ENCODE assay signal across 8 cellular contexts in the genomic region with DNA sequence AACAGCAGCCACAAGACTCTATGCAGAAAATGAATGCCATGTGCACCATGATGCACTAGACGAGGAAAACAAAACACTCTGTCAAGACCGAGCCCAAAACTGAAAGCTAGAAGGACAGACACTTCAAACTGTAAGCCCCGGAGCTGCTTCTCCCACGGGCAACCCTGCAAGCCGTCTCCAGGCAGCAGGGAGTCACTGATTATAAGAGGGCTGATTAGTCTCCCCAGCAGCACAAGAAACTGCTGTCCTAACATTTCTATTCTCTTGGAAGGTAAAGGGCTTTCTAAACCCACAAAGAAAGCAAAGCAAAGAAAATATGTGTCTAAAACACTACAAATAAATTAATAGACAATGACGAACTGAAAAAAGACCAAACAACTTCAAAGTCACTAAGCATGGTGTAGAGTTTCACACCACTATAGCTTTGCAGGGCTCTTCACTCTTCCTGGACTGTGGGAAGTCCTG. TPM values are rescaled to one million over a fixed set of nuclear protein-coding genes. Genes with fewer than 3 reads are reported as not detected.
A peak's percentile ranks its signal among the peaks of the same experiment; 100 is the strongest.
DNase-seq lines count a peak whose midpoint lies in the region; ATAC-seq, FAIRE-seq and TF ChIP-seq lines count a peak whose summit lies in the region.
"Had no signal": no experiment of that assay in that cellular context is flagged by ENCODE, and none has a peak within 500 bp of the region (broad histone marks: within the 10 kb centered on the region; RNA-seq: fewer than 3 reads in every experiment).

No MANE protein-coding gene starts in this region.

- H3K27me3 ChIP-seq in GM23248 (replicated peaks; ENCODE audit: insufficient read depth) = no peaks in the 10 kb centered on the region
- H3K27me3 ChIP-seq in SJCRH30 = no peaks in the 10 kb centered on the region
- H3K27me3 ChIP-seq in effector memory CD4-positive, alpha-beta T cell (replicated peaks; ENCODE audit: control insufficient read depth, insufficient read depth, low read length, poor library complexity, severe bottlenecking) = no peaks in the 10 kb centered on the region
- H3K27me3 ChIP-seq in pancreas = no peaks in the 10 kb centered on the region

- H3K9me3 ChIP-seq in GM23248 (ENCODE audit: low read depth) (no peaks in the 10 kb centered on the region), SJCRH30 (replicated peaks) (no peaks in the 10 kb centered on the region), pancreas (no peaks in the 10 kb centered on the region)
- no peaks in the 10 kb centered on the region for H3K9me3 ChIP-seq in effector memory CD4-positive, alpha-beta T cell (ENCODE audit: control insufficient read depth, low read length)

- FAIRE-seq in pancreas (lab: Jason Lieb, UNC) = no peak
- FAIRE-seq: TTC549 had no signal

- H3K9ac ChIP-seq in GM23248 = peak overlapping the region; percentile 73

- no peaks in the 10 kb centered on the region for H3K36me3 ChIP-seq in GM23248 (ENCODE audit: low read depth)
- H3K36me3 ChIP-seq in SJCRH30 = no peaks in the 10 kb centered on the region; the same call in 1 of the 2 replicates
- H3K36me3 ChIP-seq in effector memory CD4-positive, alpha-beta T cell (ENCODE audit: control insufficient read depth, insufficient read depth, low read length) = no peaks in the 10 kb centered on the region
- H3K36me3 ChIP-seq in pancreas = no peaks in the 10 kb centered on the region

- H3K27ac ChIP-seq in GM23248 = peak overlapping the region; percentile 55
- H3K27ac ChIP-seq in SJCRH30 = no peak overlapping the region
- H3K27ac ChIP-seq in effector memory CD4-positive, alpha-beta T cell (ENCODE audit: insufficient read depth, low read length, poor library complexity, severe bottlenecking) = peak overlapping the region; percentile 50
- peak overlapping the region in 1 of 4 donors; percentile 13 for H3K27ac ChIP-seq in pancreas

- no peak for TF ChIP-seq CTCF in pancreas (IDR thresholded peaks at IDR 0.05)

- DNase-seq in EH (ENCODE audit: low read depth) (peak; percentile 61), GM23248 (peak; percentile 76), SJCRH30 (peak; percentile 38 to 61), pancreas (no peak), HuH-7.5 (ENCODE audit: low spot score) (no peak), SIG-M5 (lab: John Stamatoyannopoulos, UW) (no peak)
- no peak for DNase-seq in effector memory CD4-positive, alpha-beta T cell

- H2AFZ ChIP-seq in GM23248 = no peak overlapping the region

- H3K4me2 ChIP-seq in GM23248 (ENCODE audit: unreplicated experiment) = peak overlapping the region; percentile 80

- ATAC-seq in pancreas = peak in 3 of 4 donors; percentile 18 to 27 (median 22)

- H3K9me2 ChIP-seq in GM23248 (ENCODE audit: insufficient read depth) = no peaks in the 10 kb centered on the region

- H3K4me1 ChIP-seq in GM23248 (ENCODE audit: insufficient read depth) = peaks cover 68% of the 10 kb centered on the region
- peaks cover 64% of the 10 kb centered on the region for H3K4me1 ChIP-seq in SJCRH30
- H3K4me1 ChIP-seq in effector memory CD4-positive, alpha-beta T cell (ENCODE audit: control insufficient read depth, insufficient read depth, low read length, poor library complexity, severe bottlenecking) = peaks cover 69% of the 10 kb centered on the region
- H3K4me1 ChIP-seq in pancreas = peaks cover 37 to 69% (median 57%) of the 10 kb centered on the region in 3 donors

- in situ Hi-C loops in GM23248 (cut with MboI) = no loop called here

- intact Hi-C loops in pancreas (cut with DNase I) = no loop called here

- 3 to 5% methylated on average over 6 of the region's 6 CpGs for WGBS in GM23248 (ENCODE audit: low coverage in 1 of 2, low lambda C conversion rate in 2 of 2, missing lambda C conversion rate in 2 of 2), 2 experiments
- 5 to 6% methylated on average over 6 of the region's 6 CpGs for WGBS in pancreas, 2 donors

- H3F3A ChIP-seq in GM23248 (ENCODE audit: insufficient read depth) = peaks cover 46% of the 10 kb centered on the region

- no peaks in the 10 kb centered on the region for H4K20me1 ChIP-seq in GM23248 (ENCODE audit: insufficient read depth)

- H3K79me2 ChIP-seq in GM23248 (ENCODE audit: insufficient read depth) = peaks cover 87% of the 10 kb centered on the region

- peak overlapping the region; percentile 71 for H3K4me3 ChIP-seq in GM23248
- H3K4me3 ChIP-seq in SJCRH30 = no peak overlapping the region
- peak overlapping the region; percentile 28 for H3K4me3 ChIP-seq in effector memory CD4-positive, alpha-beta T cell (ENCODE audit: insufficient read depth, low read depth, low read length, poor library complexity, severe bottlenecking)
- H3K4me3 ChIP-seq in pancreas = no peak overlapping the region

RNA-seq across cellular contexts. Expression of gene TBC1D2B, which starts 15.5 kb away (rescaled TPM):
- total RNA-seq in GM23248 (2014; rRNA removed; shearing (Covaris generic)) = 40.5 and 42.0 TPM in 2 replicates
- polyA plus RNA-seq in GM23248 (2016; fragmentation: Nextera tagmentation; extraction: Ambion mirVana) = 11.1 and 13.5 TPM in 2 replicates
- 50.7 and 58.2 TPM in 2 replicates for total RNA-seq in SJCRH30 (2014; rRNA removed; shearing (Covaris generic))
- 10 to 100 TPM; 16.1 to 35.8 (median 27.0) TPM for total RNA-seq in pancreas
- 10 to 100 TPM; 13.4 to 13.8 TPM for polyA plus RNA-seq in pancreas

RNA-seq across cellular contexts. Expression of gene SH2D7, which starts 30.4 kb away (rescaled TPM):
- total RNA-seq in GM23248 (2014; rRNA removed; shearing (Covaris generic)) = not detected in 2 replicates
- polyA plus RNA-seq in GM23248 (2016; fragmentation: Nextera tagmentation; extraction: Ambion mirVana) (not detected in 2 replicates), pancreas (under 1 TPM; 0.15 to 0.19 TPM)
- total RNA-seq in SJCRH30 (2014; rRNA removed; shearing (Covaris generic)) = 0.08 and 0.36 TPM in 2 replicates
- total RNA-seq in pancreas = 1 to 10 TPM in 1 of 6 donors, under 1 TPM in 4, not detected in 1; 0.04 to 1.8 (median 0.14) TPM

Comparison
In these comparisons a context has a peak if more than half of its experiments do, and no peak if none do; other contexts are left out.
1. DNase-seq: peak in EH (single experiment), GM23248 (single experiment) and SJCRH30 (2 of 2); none in effector memory CD4-positive, alpha-beta T cell (0 of 3), pancreas (0 of 6), HuH-7.5 (single experiment) and SIG-M5 (single experiment).
2. H3K4me3 ChIP-seq: peak in GM23248 (single experiment) and effector memory CD4-positive, alpha-beta T cell (single experiment); none in SJCRH30 (single experiment) and pancreas (0 of 4).